In the genomic region with DNA sequence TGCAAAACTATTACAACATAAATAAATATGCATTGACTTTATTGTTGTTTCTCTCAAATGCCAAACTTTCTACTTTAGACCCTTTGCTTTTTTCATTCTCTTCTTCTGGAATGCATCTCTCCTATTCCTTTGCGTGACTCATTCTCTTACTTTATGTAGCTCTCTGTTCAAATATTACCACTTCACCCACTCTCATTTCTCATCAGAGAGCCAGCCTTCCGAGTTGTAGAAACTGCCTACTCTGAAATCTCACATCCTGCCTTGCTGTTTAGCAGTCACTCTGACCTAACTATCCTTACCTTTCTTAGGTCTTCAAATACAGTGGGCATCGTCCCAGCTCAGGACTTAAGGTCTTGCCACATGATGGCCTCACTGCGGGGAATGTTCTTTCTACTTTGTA, we compare ENCODE assay signal across 20 cellular contexts.
"Had no signal": no experiment of that assay in that cellular context is flagged by ENCODE, and none has a peak within 500 bp of the region (broad histone marks: within the 10 kb centered on the region; RNA-seq: fewer than 3 reads in every experiment).

No MANE protein-coding gene starts in this region.

- ATAC-seq: left lobe of liver, T-helper 17 cell had no signal

- H3K4me1 Mint-ChIP-seq: activated naive CD8-positive, alpha-beta T cell treated with anti-CD3 and anti-CD28 coated beads for 36 hours; brain; central memory CD8-positive, alpha-beta T cell; nephron progenitor cell; T-helper 17 cell had no signal

- H3K27ac Mint-ChIP-seq: activated naive CD8-positive, alpha-beta T cell treated with anti-CD3 and anti-CD28 coated beads for 36 hours; brain; nephron progenitor cell; stimulated activated naive CD8-positive, alpha-beta T cell treated with anti-CD3 and anti-CD28 coated beads, Interleukin-15, Interleukin-2, amounts not matched to agents 100 ng/mL and 50 ng/mL, for 24 hours; T-helper 17 cell; type B pancreatic cell had no signal

- H3K4me3 Mint-ChIP-seq: activated naive CD8-positive, alpha-beta T cell treated with anti-CD3 and anti-CD28 coated beads for 36 hours; brain; central memory CD8-positive, alpha-beta T cell; nephron progenitor cell; stimulated activated naive CD8-positive, alpha-beta T cell treated with anti-CD3 and anti-CD28 coated beads, Interleukin-15, Interleukin-2, amounts not matched to agents 100 ng/mL and 50 ng/mL, for 24 hours; T-helper 17 cell; type B pancreatic cell had no signal

- FAIRE-seq: frontal cortex had no signal

- H3K36me3 Mint-ChIP-seq: activated naive CD8-positive, alpha-beta T cell treated with anti-CD3 and anti-CD28 coated beads for 36 hours; brain; type B pancreatic cell had no signal

- H3K9me3 Mint-ChIP-seq: activated naive CD8-positive, alpha-beta T cell treated with anti-CD3 and anti-CD28 coated beads for 36 hours; brain; nephron progenitor cell had no signal

- H3K27me3 Mint-ChIP-seq: activated naive CD8-positive, alpha-beta T cell treated with anti-CD3 and anti-CD28 coated beads for 36 hours; brain; central memory CD8-positive, alpha-beta T cell; stimulated activated naive CD8-positive, alpha-beta T cell treated with anti-CD3 and anti-CD28 coated beads, Interleukin-15, Interleukin-2, amounts not matched to agents 100 ng/mL and 50 ng/mL, for 24 hours; T-helper 17 cell; type B pancreatic cell had no signal

- H3K27ac ChIP-seq: coronary artery, VCaP had no signal

- H3K4me3 ChIP-seq: coronary artery had no signal

- DNase-seq: activated CD4-positive, alpha-beta T cell treated with anti-CD3 and anti-CD28 coated beads for 1 hour; activated CD4-positive, alpha-beta T cell treated with anti-CD3 and anti-CD28 coated beads, Interleukin-2, amount 50 U/mL, for 48 hours; activated naive CD4-positive, alpha-beta T cell; activated naive CD8-positive, alpha-beta T cell treated with anti-CD3 and anti-CD28 coated beads for 36 hours; activated T-cell treated with anti-CD3 and anti-CD28 coated beads for 4 hours; kidney; midbrain; nephron progenitor cell; occipital lobe; posterior cingulate gyrus; retina; T-helper 17 cell had no signal
